In the genomic region with DNA sequence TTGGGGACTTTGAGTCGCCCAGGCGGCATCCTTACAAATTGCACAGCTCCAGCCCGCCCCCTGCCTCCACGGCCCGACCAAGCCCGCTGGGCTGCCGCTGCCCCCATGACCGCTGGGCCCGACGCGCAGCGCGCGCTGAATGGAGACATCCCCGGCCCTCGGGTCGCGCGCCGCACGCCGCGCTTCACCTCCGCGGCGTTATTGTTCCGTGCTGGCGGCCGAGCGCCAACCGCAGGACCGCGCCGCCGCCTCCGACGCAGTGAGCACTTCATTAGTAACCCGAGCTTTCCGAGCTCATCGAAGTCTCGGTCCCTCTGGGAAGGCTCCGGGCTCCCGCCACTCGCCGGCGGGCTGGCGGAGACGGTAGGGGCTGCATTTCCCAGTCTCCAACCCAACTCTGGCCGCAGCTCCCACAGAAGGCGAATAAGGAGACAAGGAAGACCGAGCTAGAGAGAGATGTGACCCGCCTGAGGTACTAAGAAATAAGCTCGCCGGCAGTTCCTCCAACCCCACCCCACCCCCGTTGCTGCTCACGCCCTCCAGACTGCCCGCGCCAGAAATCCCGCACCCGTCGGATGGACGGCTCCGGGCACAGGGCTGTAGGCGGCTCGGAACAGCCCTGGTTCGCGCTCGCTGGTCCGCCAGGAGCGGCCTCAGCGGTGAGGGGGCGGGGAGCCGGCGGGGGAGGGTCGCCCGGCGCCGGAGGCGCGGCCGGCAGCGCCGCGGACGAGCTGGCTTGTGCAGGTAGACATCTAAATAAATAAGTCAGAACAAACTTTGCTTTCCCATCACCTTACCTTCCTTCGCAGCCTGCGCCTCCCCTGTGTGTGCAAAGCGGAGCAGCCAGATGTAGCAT, we compare ENCODE assay signal across 8 cellular contexts. TPM values are rescaled to one million over a fixed set of nuclear protein-coding genes. Genes with fewer than 3 reads are reported as not detected.
DNase-seq lines count a peak whose midpoint lies in the region; ATAC-seq and TF ChIP-seq lines count a peak whose summit lies in the region.

No MANE protein-coding gene starts in this region.

- ATAC-seq in body of pancreas: peak; percentile 6

- in situ Hi-C loops in KBM-7 (cut with MboI; ENCODE audit: low pct_unique_long_range_greater_than_20kb, low sequenced_read_pairs): no loop called here

- intact Hi-C loops in body of pancreas (cut with DNase I): no loop called here

- CTCF ChIA-PET in activated naive CD4-positive, alpha-beta T cell treated with anti-CD3 and anti-CD28 coated beads, Interleukin-2, amount 10 ng/mL, durations not matched to agents 7 days and 5 days (lab: Charles Lee): no interaction called here

- no peaks in the 10 kb centered on the region for H3K9me3 ChIP-seq in body of pancreas

- H3K4me3 ChIP-seq in body of pancreas: peak overlapping the region; percentile 5 to 35
- H3K4me3 ChIP-seq in skeletal muscle cell (ENCODE audit: low read depth, low read length): peak overlapping the region; percentile 57

- peaks cover 41% of the 10 kb centered on the region for H3K4me1 ChIP-seq in body of pancreas

- TF ChIP-seq CTCF in body of pancreas (IDR thresholded peaks at IDR 0.05): peak in 1 of 7 experiments; percentile 6

- no peaks in the 10 kb centered on the region for H3K36me3 Mint-ChIP-seq in activated naive CD4-positive, alpha-beta T cell treated with anti-CD3 and anti-CD28 coated beads, Interleukin-2, amount 10 ng/mL, durations not matched to agents 7 days and 5 days

- H3K27me3 ChIP-seq in body of pancreas: peaks cover 0 to 42% of the 10 kb centered on the region in 2 donors

- H3K27ac Mint-ChIP-seq in activated naive CD4-positive, alpha-beta T cell treated with anti-CD3 and anti-CD28 coated beads, Interleukin-2, amount 10 ng/mL, durations not matched to agents 7 days and 5 days: no peak overlapping the region

- H3K27me3 Mint-ChIP-seq in activated naive CD4-positive, alpha-beta T cell treated with anti-CD3 and anti-CD28 coated beads, Interleukin-2, amount 10 ng/mL, durations not matched to agents 7 days and 5 days: peaks cover 59% of the 10 kb centered on the region

- DNase-seq in activated naive CD4-positive, alpha-beta T cell treated with anti-CD3 and anti-CD28 coated beads, Interleukin-2, amount 10 ng/mL, durations not matched to agents 7 days and 5 days: no peak
- no peak for DNase-seq in activated naive CD4-positive, alpha-beta T cell treated with anti-CD3 and anti-CD28 coated beads, Interleukin-2, amount 50 U/mL, for 16 hours
- DNase-seq in NCI-H2171 (lab: John Stamatoyannopoulos, UW): peak; percentile 57
- peak; percentile 4 to 29 (median 12) for DNase-seq in body of pancreas
- DNase-seq in iris pigment epithelial cell (ENCODE audit: low read depth): peak; percentile 27
- no peak for DNase-seq in skeletal muscle cell (ENCODE audit: low read depth)
- no peak for DNase-seq in KBM-7
- DNase-seq in stimulated activated CD4-positive, alpha-beta T cell treated with anti-CD3 and anti-CD28 coated beads, Interleukin-4, amount 100 ng/mL, for 4 hours: no peak

- 0 to 3% methylated on average over 23 to 87 of the region's 88 CpGs for WGBS in body of pancreas, 2 donors

- H3K9me3 Mint-ChIP-seq in activated naive CD4-positive, alpha-beta T cell treated with anti-CD3 and anti-CD28 coated beads, Interleukin-2, amount 10 ng/mL, durations not matched to agents 7 days and 5 days: no peaks in the 10 kb centered on the region

- no peaks in the 10 kb centered on the region for H3K36me3 ChIP-seq in body of pancreas (replicated peaks in 1 of 2; ENCODE audit: insufficient read depth in 1 of 2, low read depth in 2 of 2)

- peaks cover 26% of the 10 kb centered on the region for H3K4me1 Mint-ChIP-seq in activated naive CD4-positive, alpha-beta T cell treated with anti-CD3 and anti-CD28 coated beads, Interleukin-2, amount 10 ng/mL, durations not matched to agents 7 days and 5 days

- peak overlapping the region; percentile 66 for H3K4me3 Mint-ChIP-seq in activated naive CD4-positive, alpha-beta T cell treated with anti-CD3 and anti-CD28 coated beads, Interleukin-2, amount 10 ng/mL, durations not matched to agents 7 days and 5 days

- no peak for TF ChIP-seq POLR2A in body of pancreas (IDR thresholded peaks at IDR 0.05)

- H3K27ac ChIP-seq in body of pancreas: no peak overlapping the region

RNA-seq across cellular contexts. Expression of gene EPHA7, which starts 0.7 kb away (rescaled TPM):
- total RNA-seq in body of pancreas: under 1 TPM; 0.26 to 0.33 TPM

Comparison
In these comparisons a context has a peak if more than half of its experiments do, and no peak if none do; other contexts are left out.
1. DNase-seq: peak in NCI-H2171 (single experiment), body of pancreas (4 of 4) and iris pigment epithelial cell (single experiment); none in activated naive CD4-positive, alpha-beta T cell treated with anti-CD3 and anti-CD28 coated beads, Interleukin-2, amount 10 ng/mL, durations not matched to agents 7 days and 5 days (single experiment), activated naive CD4-positive, alpha-beta T cell treated with anti-CD3 and anti-CD28 coated beads, Interleukin-2, amount 50 U/mL, for 16 hours (single experiment), skeletal muscle cell (single experiment), KBM-7 (single experiment) and stimulated activated CD4-positive, alpha-beta T cell treated with anti-CD3 and anti-CD28 coated beads, Interleukin-4, amount 100 ng/mL, for 4 hours (0 of 2).